Comparison of ENCODE assay signal across 8 cellular contexts in genomic region chr13:48000559-48001126, GRCh38. TPM values are rescaled to one million over a fixed set of nuclear protein-coding genes. Genes with fewer than 3 reads are reported as not detected.
A peak's percentile ranks its signal among the peaks of the same experiment; 100 is the strongest.
DNase-seq lines count a peak whose midpoint lies in the region; ATAC-seq and TF ChIP-seq lines count a peak whose summit lies in the region.

No MANE protein-coding gene starts in this region.

- intact Hi-C loops in esophagus muscularis mucosa (cut with DNase I), result loop anchor here (5.0 kb wide), 1 partner anchor 37 kb away; the partner anchor contains the start of gene NUDT15

- 0% methylated on average over 10 of the region's 25 CpGs for WGBS in esophagus muscularis mucosa

- peak overlapping the region; percentile 80 to 100 (median 92) for H3K4me3 ChIP-seq in esophagus muscularis mucosa

- peaks cover 30 to 47% (median 45%) of the 10 kb centered on the region in 4 donors for H3K4me1 ChIP-seq in esophagus muscularis mucosa

- no peaks in the 10 kb centered on the region for H3K27me3 ChIP-seq in esophagus muscularis mucosa

- TF ChIP-seq CTCF in esophagus muscularis mucosa (IDR thresholded peaks at IDR 0.05), result no peak

- DNase-seq in AG08396 (ENCODE audit: low spot score) (peak; percentile 39), esophagus muscularis mucosa (ENCODE audit: extremely low spot score) (no peak), DMS114 treated with DMSO at 0.1 percent for 48 hours (lab: John Stamatoyannopoulos, UW; ENCODE audit: unreplicated experiment) (no peak)
- peak; percentile 61 for DNase-seq in natural killer cell treated with Interleukin-12 subunit alpha and Interleukin-12 subunit beta and Interleukin-15 and Interleukin-18, amount 100 ng/mL, for 72 hours (ENCODE audit: low spot score)
- no peak for DNase-seq in stimulated activated CD4-positive, alpha-beta T cell treated with anti-CD3 and anti-CD28 coated beads, Interleukin-15, amount 100 ng/mL, for 24 hours

- peak overlapping the region; percentile 95 for H3K4me3 Mint-ChIP-seq in natural killer cell treated with Interleukin-12 subunit alpha and Interleukin-12 subunit beta and Interleukin-15 and Interleukin-18, amount 100 ng/mL, for 72 hours

- H3K27ac ChIP-seq in esophagus muscularis mucosa (replicated peaks in 1 of 4), result peak overlapping the region; percentile 82 to 89 (median 85)

- H3K36me3 Mint-ChIP-seq in natural killer cell treated with Interleukin-12 subunit alpha and Interleukin-12 subunit beta and Interleukin-15 and Interleukin-18, amount 100 ng/mL, for 72 hours, result no peaks in the 10 kb centered on the region

- ATAC-seq in GM18519 (IDR thresholded peaks at IDR 0.05; ENCODE audit: low FRiP score, unreplicated experiment) (peak; percentile 15), HG03025 (IDR thresholded peaks at IDR 0.05; ENCODE audit: low FRiP score, unreplicated experiment) (peak; percentile 47), SK-N-SH treated with all-trans-retinoic acid at 6 μM for 48 hours (peak; percentile 58)
- ATAC-seq in natural killer cell treated with Interleukin-12 subunit alpha and Interleukin-12 subunit beta and Interleukin-15 and Interleukin-18, amount 100 ng/mL, for 72 hours, result peak; percentile 53 to 66

- H3K36me3 ChIP-seq in esophagus muscularis mucosa, result peaks cover 0 to 8% (median 3%) of the 10 kb centered on the region in 4 donors

- no peaks in the 10 kb centered on the region for H3K9me3 Mint-ChIP-seq in natural killer cell treated with Interleukin-12 subunit alpha and Interleukin-12 subunit beta and Interleukin-15 and Interleukin-18, amount 100 ng/mL, for 72 hours

- no peaks in the 10 kb centered on the region for H3K9me3 ChIP-seq in esophagus muscularis mucosa

- no peaks in the 10 kb centered on the region for H3K27me3 Mint-ChIP-seq in natural killer cell treated with Interleukin-12 subunit alpha and Interleukin-12 subunit beta and Interleukin-15 and Interleukin-18, amount 100 ng/mL, for 72 hours

- no peak for TF ChIP-seq EP300 in esophagus muscularis mucosa (IDR thresholded peaks at IDR 0.05)

- peaks cover 23 to 35% of the 10 kb centered on the region in 2 donors for H3K4me1 Mint-ChIP-seq in natural killer cell treated with Interleukin-12 subunit alpha and Interleukin-12 subunit beta and Interleukin-15 and Interleukin-18, amount 100 ng/mL, for 72 hours (ENCODE audit: low read depth in 2 of 2)

- peak overlapping the region; percentile 77 to 92 for H3K27ac Mint-ChIP-seq in natural killer cell treated with Interleukin-12 subunit alpha and Interleukin-12 subunit beta and Interleukin-15 and Interleukin-18, amount 100 ng/mL, for 72 hours

- TF ChIP-seq POLR2A in esophagus muscularis mucosa (IDR thresholded peaks at IDR 0.05; ENCODE audit: low read depth), result no peak

TF ChIP-seq in SK-N-SH treated with all-trans-retinoic acid at 6 μM for 48 hours, 23 proteins besides CTCF, POLR2A, EP300 and RAD21 (continues in another document):
- TF ChIP-seq ARNTL (CRISPR knock-in tag; IDR thresholded peaks at IDR 0.05; ENCODE audit: borderline replicate concordance, low read depth) (no peak), GLIS3 (CRISPR knock-in tag; IDR thresholded peaks at IDR 0.05) (no peak), TSHZ2 (CRISPR knock-in tag; IDR thresholded peaks at IDR 0.05) (no peak), ZNF565 (CRISPR knock-in tag; conservative IDR thresholded peaks at IDR 0.05; ENCODE audit: low read depth) (no peak), ZFP3 (CRISPR knock-in tag; IDR thresholded peaks at IDR 0.05) (no peak), ESRRG (CRISPR knock-in tag; IDR thresholded peaks at IDR 0.05) (no peak), CREB5 (CRISPR knock-in tag; IDR thresholded peaks at IDR 0.05; ENCODE audit: low read depth) (no peak), ZNF8 (CRISPR knock-in tag; IDR thresholded peaks at IDR 0.05) (no peak), TCF4 (CRISPR knock-in tag; IDR thresholded peaks at IDR 0.05; ENCODE audit: borderline replicate concordance) (no peak), POU6F1 (CRISPR knock-in tag; IDR thresholded peaks at IDR 0.05; ENCODE audit: borderline replicate concordance, low read depth) (no peak), SNAI2 (CRISPR knock-in tag; IDR thresholded peaks at IDR 0.05) (no peak), BACH2 (CRISPR knock-in tag; IDR thresholded peaks at IDR 0.05; ENCODE audit: borderline replicate concordance) (no peak), ZNF70 (CRISPR knock-in tag; IDR thresholded peaks at IDR 0.05) (no peak), PATZ1 (CRISPR knock-in tag; IDR thresholded peaks at IDR 0.05; ENCODE audit: borderline replicate concordance) (no peak)

RNA-seq across cellular contexts. Expression of gene SUCLA2, which starts 0.4 kb away (rescaled TPM):
- 10 to 100 TPM; 42.1 to 62.7 (median 50.0) TPM for total RNA-seq in esophagus muscularis mucosa
- 10 to 100 TPM; 35.3 to 51.9 TPM for total RNA-seq in natural killer cell treated with Interleukin-12 subunit alpha and Interleukin-12 subunit beta and Interleukin-15 and Interleukin-18, amount 100 ng/mL, for 72 hours

RNA-seq across cellular contexts. Expression of gene NUDT15, which starts 36.9 kb away (rescaled TPM):
- 1 to 10 TPM; 5.0 to 8.0 (median 5.9) TPM for total RNA-seq in esophagus muscularis mucosa
- total RNA-seq in natural killer cell treated with Interleukin-12 subunit alpha and Interleukin-12 subunit beta and Interleukin-15 and Interleukin-18, amount 100 ng/mL, for 72 hours, result 10 to 100 TPM; 16.8 to 19.4 TPM

Comparison
In these comparisons a context has a peak if more than half of its experiments do, and no peak if none do; other contexts are left out.
1. DNase-seq: peak in AG08396 (single experiment) and natural killer cell treated with Interleukin-12 subunit alpha and Interleukin-12 subunit beta and Interleukin-15 and Interleukin-18, amount 100 ng/mL, for 72 hours (single experiment); none in esophagus muscularis mucosa (single experiment), DMS114 treated with DMSO at 0.1 percent for 48 hours (single experiment) and stimulated activated CD4-positive, alpha-beta T cell treated with anti-CD3 and anti-CD28 coated beads, Interleukin-15, amount 100 ng/mL, for 24 hours (single experiment).
2. Peak in every context shown above with its lines, with median percentiles within 50 percentile points of each other: ATAC-seq.